ENCODE assay signal across 29 cellular contexts in genomic region chr12:90991952-90992465, GRCh38. TPM values are rescaled to one million over a fixed set of nuclear protein-coding genes. Genes with fewer than 3 reads are reported as not detected.
"Had no signal": no experiment of that assay in that cellular context is flagged by ENCODE, and none has a peak within 500 bp of the region (broad histone marks: within the 10 kb centered on the region; RNA-seq: fewer than 3 reads in every experiment).

No MANE protein-coding gene starts in this region.

- H3K27me3 ChIP-seq: dorsolateral prefrontal cortex, esophagus muscularis mucosa, foreskin keratinocyte, heart right ventricle, right atrium auricular region, tibial nerve, upper lobe of left lung had no signal

- H3K36me3 ChIP-seq: esophagus muscularis mucosa, heart right ventricle, lower lobe of right lung, prostate gland, right atrium auricular region, thoracic aorta, tibial nerve, upper lobe of left lung had no signal

- DNase-seq: cerebellar nuclear complex; effector CD4-positive, alpha-beta T cell; foreskin keratinocyte; glutamatergic neuron; heart right ventricle; hippocampal formation; immature natural killer cell; left ventricle myocardium superior; lower lobe of right lung; natural killer cell; stimulated activated CD4-positive, alpha-beta T cell treated with anti-CD3 and anti-CD28 coated beads, Interleukin-12 subunit alpha, Interleukin-12 subunit beta, amount 100 ng/mL, for 4 hours; stimulated activated CD4-positive, alpha-beta T cell treated with anti-CD3 and anti-CD28 coated beads, Interleukin-1b, Interleukin-23, amount 100 ng/mL, for 48 hours; stimulated activated CD4-positive, alpha-beta T cell treated with anti-CD3 and anti-CD28 coated beads, Interleukin-4, amount 100 ng/mL, for 1 hour; stimulated activated CD8-positive, alpha-beta memory T cell treated with anti-CD3 and anti-CD28 coated beads, Interleukin-4, amount 100 ng/mL, for 48 hours; stimulated activated naive CD8-positive, alpha-beta T cell treated with anti-CD3 and anti-CD28 coated beads, Interleukin-15, Interleukin-2, amounts not matched to agents 100 U/mL and 50 U/mL, for 24 hours; upper lobe of left lung had no signal

- H3K4me3 ChIP-seq: dorsolateral prefrontal cortex, esophagus muscularis mucosa, heart right ventricle, lower lobe of right lung, prostate gland, right atrium auricular region, smooth muscle cell, thoracic aorta, tibial nerve, upper lobe of left lung had no signal

- H3K27ac ChIP-seq: dorsolateral prefrontal cortex, esophagus muscularis mucosa, foreskin keratinocyte, lower lobe of right lung, prostate gland, right atrium auricular region, thoracic aorta, tibial nerve, upper lobe of left lung had no signal

- H3K4me1 ChIP-seq: esophagus muscularis mucosa, foreskin keratinocyte, lower lobe of right lung, prostate gland, right atrium auricular region, upper lobe of left lung had no signal

- H3K9me3 ChIP-seq: esophagus muscularis mucosa, lower lobe of right lung, prostate gland, right atrium auricular region, thoracic aorta, tibial nerve, upper lobe of left lung had no signal

- ATAC-seq: foreskin keratinocyte; heart right ventricle; left ventricle myocardium superior; lower lobe of right lung; natural killer cell; sciatic nerve; stimulated activated naive CD8-positive, alpha-beta T cell treated with anti-CD3 and anti-CD28 coated beads, Interleukin-15, Interleukin-2, amounts not matched to agents 100 U/mL and 50 U/mL, for 24 hours had no signal

- H3K4me2 ChIP-seq: smooth muscle cell had no signal

RNA-seq across cellular contexts. Expression of gene EPYC, which starts 12.8 kb away (rescaled TPM):
- total RNA-seq: dorsolateral prefrontal cortex, epithelial cell of proximal tubule, esophagus muscularis mucosa, fibroblast of lung, foreskin keratinocyte, heart right ventricle, left ventricle myocardium superior, lower lobe of right lung, mononuclear cell, natural killer cell, neural crest cell, prostate gland, right atrium auricular region, sciatic nerve, thoracic aorta, tibial nerve, upper lobe of left lung had no signal

RNA-seq across cellular contexts. Expression of gene CCER1, which starts 37.0 kb away (rescaled TPM):
- total RNA-seq: dorsolateral prefrontal cortex, epithelial cell of proximal tubule, esophagus muscularis mucosa, fibroblast of lung, foreskin keratinocyte, heart right ventricle, left ventricle myocardium superior, lower lobe of right lung, mononuclear cell, natural killer cell, neural crest cell, osteoblast, right atrium auricular region, sciatic nerve, smooth muscle cell, thoracic aorta, tibial nerve, upper lobe of left lung had no signal
